In the genomic region with DNA sequence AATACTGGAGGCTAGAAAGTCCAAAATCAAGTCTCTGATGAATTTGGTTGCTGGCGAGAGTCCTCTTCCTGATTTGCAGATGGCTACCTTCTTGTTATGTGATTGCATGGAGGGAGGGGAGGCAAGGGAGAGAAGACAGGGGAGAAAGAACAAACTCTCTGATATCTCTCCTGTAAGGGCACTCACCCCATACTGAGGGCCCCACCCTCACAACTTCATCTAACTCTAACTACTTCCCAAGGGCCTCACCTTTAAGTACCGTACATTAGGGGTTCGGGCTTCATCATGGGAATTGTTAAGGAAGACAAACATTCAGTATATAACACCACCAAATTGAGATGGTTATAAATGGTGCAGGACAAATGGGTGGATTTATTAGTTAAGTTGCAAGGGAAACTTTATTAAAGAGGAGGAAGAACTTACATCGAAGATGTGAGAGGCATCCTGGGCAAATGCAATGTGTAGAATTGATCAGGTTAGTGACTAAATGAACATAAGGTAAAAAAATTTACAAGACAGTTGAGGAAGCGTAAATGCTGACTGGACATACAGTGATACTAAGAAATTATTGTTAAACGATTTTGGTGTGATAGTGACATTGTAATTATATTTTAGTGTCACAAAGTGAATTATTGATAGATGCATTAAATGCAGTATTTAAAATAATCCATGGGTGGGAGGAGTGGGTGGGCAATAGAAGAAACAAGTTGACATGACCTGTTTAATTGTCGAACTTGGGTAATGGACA, we compare ENCODE assay signal across 11 cellular contexts. TPM values are rescaled to one million over a fixed set of nuclear protein-coding genes. Genes with fewer than 3 reads are reported as not detected.
DNase-seq lines count a peak whose midpoint lies in the region; ATAC-seq and TF ChIP-seq lines count a peak whose summit lies in the region.
"Had no signal": no experiment of that assay in that cellular context is flagged by ENCODE, and none has a peak within 500 bp of the region (broad histone marks: within the 10 kb centered on the region; RNA-seq: fewer than 3 reads in every experiment).

No MANE protein-coding gene starts in this region.

- 79% methylated on average over 6 of the region's 7 CpGs for WGBS in right lobe of liver (ENCODE audit: insufficient coverage, low coverage, low lambda C conversion rate, missing lambda C conversion rate)

- H3K27ac ChIP-seq in brain microvascular endothelial cell (no peak overlapping the region), right lobe of liver (no peak overlapping the region), skin epidermis (peak overlapping the region in 2 of 21 experiments; percentile 40 to 72)

- intact Hi-C loops in right lobe of liver (cut with DNase I): no loop called here

- no peaks in the 10 kb centered on the region for H3K9me3 ChIP-seq in right lobe of liver

- TF ChIP-seq CTCF in brain microvascular endothelial cell (IDR thresholded peaks at IDR 0.05; ENCODE audit: low read depth, low read length, missing control alignments) (no peak), right lobe of liver (IDR thresholded peaks at IDR 0.05) (no peak)

- TF ChIP-seq POLR2A in right lobe of liver (IDR thresholded peaks at IDR 0.05): no peak

- no peak for ATAC-seq in right lobe of liver

- H3K36me3 ChIP-seq in brain microvascular endothelial cell (replicated peaks): no peaks in the 10 kb centered on the region
- no peaks in the 10 kb centered on the region for H3K36me3 ChIP-seq in right lobe of liver

- no peaks in the 10 kb centered on the region for H3K27me3 ChIP-seq in brain microvascular endothelial cell (replicated peaks)
- H3K27me3 ChIP-seq in right lobe of liver: no peaks in the 10 kb centered on the region

- in situ Hi-C loops in brain microvascular endothelial cell (cut with HindIII; ENCODE audit: low pct_ligation_motif_present, low sequenced_read_pairs): no loop called here

- H3K4me3 ChIP-seq in brain microvascular endothelial cell (ENCODE audit: low read depth, low read length) (peak overlapping the region; percentile 57), right lobe of liver (peak overlapping the region in 2 of 3 donors; percentile 60), skin epidermis (peak overlapping the region in 5 of 7 experiments; percentile 16 to 38 (median 27))

- peak; percentile 2 for DNase-seq in HT-29 (ENCODE audit: low spot score)
- DNase-seq in brain microvascular endothelial cell: no peak
- DNase-seq in right lobe of liver: no peak
- DNase-seq in NCI-H526 treated with DMSO at 0.1 percent for 48 hours (lab: John Stamatoyannopoulos, UW): no peak
- no peak for DNase-seq in COLO668 (lab: John Stamatoyannopoulos, UW; ENCODE audit: unreplicated experiment)
- no peak for DNase-seq in iPS-NIHi11 (ENCODE audit: low spot score)
- DNase-seq in H4 (ENCODE audit: low spot score): no peak

- H3K4me1 ChIP-seq in right lobe of liver: no peaks in the 10 kb centered on the region

RNA-seq across cellular contexts. Expression of gene OR2B11, which starts 10.6 kb away (rescaled TPM):
- not detected in 2 replicates for total RNA-seq in HT-29 (2014; rRNA removed; shearing (Covaris generic))
- not detected for total RNA-seq in right lobe of liver
- total RNA-seq in H4 (2014; rRNA removed; shearing (Covaris generic)): not detected in 2 replicates
- total RNA-seq: cardiac septum, M059J, omental fat pad had no signal

RNA-seq across cellular contexts. Expression of gene NLRP3, which starts 31.4 kb away (rescaled TPM):
- 0.70 and 0.71 TPM in 2 replicates for total RNA-seq in HT-29 (2014; rRNA removed; shearing (Covaris generic))
- 1 to 10 TPM in 2 of 6 experiments, under 1 TPM in 4; 0.11 to 2.0 (median 0.62) TPM for total RNA-seq in right lobe of liver
- 0.50 TPM in 1 of 2 replicates, not detected in the other for total RNA-seq in H4 (2014; rRNA removed; shearing (Covaris generic))
